ENCODE assay signal across 1 cellular context in genomic region chr3:49939858-49940666, GRCh38.
TF ChIP-seq lines count a peak whose summit lies in the region.

TSS of gene RBM6 (plus strand) at chr3:49940150. CDS start at chr3:49962642, 22,492 bp downstream.

TF ChIP-seq in HEK293, 187 proteins besides CTCF, POLR2A, EP300 and RAD21 (continued from another document and continues in another):
- TF ChIP-seq ZNF518A (tag by site-specific recombination; conservative IDR thresholded peaks at IDR 0.05; ENCODE audit: low read depth): peak; percentile 63
- TF ChIP-seq ZNF654 (tag by site-specific recombination; IDR thresholded peaks at IDR 0.05; ENCODE audit: low read depth): no peak
- no peak for TF ChIP-seq ZNF302 (tag by site-specific recombination; IDR thresholded peaks at IDR 0.05; ENCODE audit: low read depth)
- peak; percentile 82 for TF ChIP-seq ZNF639 (tag by site-specific recombination; IDR thresholded peaks at IDR 0.05)
- TF ChIP-seq ZNF792 (tag by site-specific recombination; IDR thresholded peaks at IDR 0.05): 0 out of 2 replicates have a peak, but pooled peaks have one; percentile 50
- TF ChIP-seq KLF8 (tag by site-specific recombination; IDR thresholded peaks at IDR 0.05): peak; percentile 90; the same call in 1 of the 2 replicates
- TF ChIP-seq ZIC2 (tag by site-specific recombination; IDR thresholded peaks at IDR 0.05): peak; percentile 52
- peak; percentile 57 for TF ChIP-seq ZBTB8A (tag by site-specific recombination; IDR thresholded peaks at IDR 0.05)
- TF ChIP-seq ZBTB1 (tag by site-specific recombination; IDR thresholded peaks at IDR 0.05): peak; percentile 78; the same call in 1 of the 2 replicates
- TF ChIP-seq ZNF830 (tag by site-specific recombination; IDR thresholded peaks at IDR 0.05; ENCODE audit: low read depth): no peak
- no peak for TF ChIP-seq ZFP3 (tag by site-specific recombination; IDR thresholded peaks at IDR 0.05; ENCODE audit: low read depth)
- TF ChIP-seq BCL11B (tag by site-specific recombination; IDR thresholded peaks at IDR 0.05; ENCODE audit: low read depth): peak; percentile 8; the same call in 1 of the 2 replicates
- no peak for TF ChIP-seq MZF1 (tag by site-specific recombination; IDR thresholded peaks at IDR 0.05; ENCODE audit: borderline replicate concordance)
- no peak for TF ChIP-seq ZNF777 (tag by site-specific recombination; IDR thresholded peaks at IDR 0.05; ENCODE audit: borderline replicate concordance)
- TF ChIP-seq OSR2 (tag by site-specific recombination; IDR thresholded peaks at IDR 0.05): peak; percentile 15; the same call in 1 of the 2 replicates
- no peak for TF ChIP-seq PRDM2 (tag by site-specific recombination; IDR thresholded peaks at IDR 0.05; ENCODE audit: borderline replicate concordance)
- TF ChIP-seq ZNF398 (tag by site-specific recombination; IDR thresholded peaks at IDR 0.05): peak; percentile 24; the same call in 1 of the 2 replicates
- peak; percentile 85 for TF ChIP-seq SP2 (tag by site-specific recombination; IDR thresholded peaks at IDR 0.05)
- TF ChIP-seq ZNF341 (tag by site-specific recombination; IDR thresholded peaks at IDR 0.05; ENCODE audit: low read depth): peak; percentile 90
- TF ChIP-seq ZNF10 (tag by site-specific recombination; IDR thresholded peaks at IDR 0.05): 0 out of 2 replicates have a peak, but pooled peaks have one; percentile 33
- TF ChIP-seq ZEB2 (tag by site-specific recombination; IDR thresholded peaks at IDR 0.05): peak; percentile 95
- peak; percentile 57; the same call in 1 of the 2 replicates for TF ChIP-seq TRIM28 (IDR thresholded peaks at IDR 0.05; ENCODE audit: borderline replicate concordance, low read length)
- TF ChIP-seq ZNF660 (tag by site-specific recombination; IDR thresholded peaks at IDR 0.05): peak; percentile 71
- TF ChIP-seq ZNF785 (tag by site-specific recombination; IDR thresholded peaks at IDR 0.05): no peak
- TF ChIP-seq KLF17 (tag by site-specific recombination; IDR thresholded peaks at IDR 0.05): peak; percentile 66; the same call in 1 of the 2 replicates
- no peak for TF ChIP-seq GFI1B (tag by site-specific recombination; IDR thresholded peaks at IDR 0.05)
- TF ChIP-seq ZNF600 (tag by site-specific recombination; IDR thresholded peaks at IDR 0.05): peak; percentile 91
- TF ChIP-seq GLIS2 (tag by site-specific recombination; IDR thresholded peaks at IDR 0.05): no peak
- TF ChIP-seq ZNF530 (tag by site-specific recombination; IDR thresholded peaks at IDR 0.05; ENCODE audit: low read depth): no peak
- TF ChIP-seq ZNF580 (tag by site-specific recombination; IDR thresholded peaks at IDR 0.05): peak; percentile 96
- TF ChIP-seq ZSCAN16 (tag by site-specific recombination; IDR thresholded peaks at IDR 0.05): no peak
- peak; percentile 92 for TF ChIP-seq ZNF501 (tag by site-specific recombination; IDR thresholded peaks at IDR 0.05)
- no peak for TF ChIP-seq ZNF26 (tag by site-specific recombination; IDR thresholded peaks at IDR 0.05)
- TF ChIP-seq ZBTB17 (tag by site-specific recombination; IDR thresholded peaks at IDR 0.05): peak; percentile 84
- no peak for TF ChIP-seq ZNF544 (tag by site-specific recombination; IDR thresholded peaks at IDR 0.05)
- TF ChIP-seq ZFP69B (tag by site-specific recombination; IDR thresholded peaks at IDR 0.05): 0 out of 2 replicates have a peak, but pooled peaks have one; percentile 50
- peak; percentile 94 for TF ChIP-seq TCF7L2 (IDR thresholded peaks at IDR 0.05; ENCODE audit: borderline replicate concordance, low read depth, low read length)
- peak; percentile 93 for TF ChIP-seq ZBTB11 (tag by site-specific recombination; conservative IDR thresholded peaks at IDR 0.05; ENCODE audit: low read depth)
- peak; percentile 88 for TF ChIP-seq ZNF324 (tag by site-specific recombination; IDR thresholded peaks at IDR 0.05)
- peak; percentile 63; the same call in 1 of the 2 replicates for TF ChIP-seq ZNF2 (tag by site-specific recombination; IDR thresholded peaks at IDR 0.05)
- 0 out of 2 replicates have a peak, but pooled peaks have one; percentile 51 for TF ChIP-seq OVOL3 (tag by site-specific recombination; IDR thresholded peaks at IDR 0.05)
